ENCODE assay signal across 21 cellular contexts in the genomic region with DNA sequence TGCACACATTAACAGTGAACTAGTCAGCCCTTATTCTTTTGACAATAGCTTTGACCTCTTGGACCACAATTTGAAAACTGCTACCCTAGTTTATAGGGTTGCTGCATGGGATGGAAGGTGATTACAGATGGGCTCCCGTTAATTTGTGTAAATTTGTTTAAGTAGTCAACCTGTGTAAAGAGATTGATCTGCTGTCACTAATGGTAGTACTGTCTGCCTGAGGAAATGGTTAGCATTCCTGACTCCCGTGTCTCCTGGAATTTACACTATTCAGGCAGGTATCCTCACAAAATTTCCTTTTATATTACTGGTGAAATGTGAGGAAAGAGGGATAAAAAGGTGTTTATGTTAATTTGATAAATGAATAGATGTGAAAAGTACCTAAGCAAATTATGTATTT. TPM values are rescaled to one million over a fixed set of nuclear protein-coding genes. Genes with fewer than 3 reads are reported as not detected.
DNase-seq lines count a peak whose midpoint lies in the region; ATAC-seq and TF ChIP-seq lines count a peak whose summit lies in the region.
"Had no signal": no experiment of that assay in that cellular context is flagged by ENCODE, and none has a peak within 500 bp of the region (broad histone marks: within the 10 kb centered on the region; RNA-seq: fewer than 3 reads in every experiment).

No MANE protein-coding gene starts in this region.

- H3K56ac ChIP-seq in H9 (ENCODE audit: insufficient read length, low read depth, low read length), result no peak overlapping the region

- no peak overlapping the region for H2BK20ac ChIP-seq in H9 (ENCODE audit: low read depth, low read length, poor library complexity, severe bottlenecking)

- H3K36me3 Mint-ChIP-seq in Caco-2 (ENCODE audit: insufficient read depth, unreplicated experiment), result peaks cover 34% of the 10 kb centered on the region
- H3K36me3 Mint-ChIP-seq in H9 (ENCODE audit: insufficient read depth in 1 of 3, low read depth in 3 of 3), result peaks cover 5 to 41% (median 29%) of the 10 kb centered on the region in 3 experiments
- H3K36me3 Mint-ChIP-seq in WTC11, result peaks cover 18% of the 10 kb centered on the region
- H3K36me3 Mint-ChIP-seq in nephron progenitor cell (ENCODE audit: low read depth), result peaks cover 79% of the 10 kb centered on the region

- no peak overlapping the region for H4K91ac ChIP-seq in H9 (ENCODE audit: insufficient read length, low read depth, low read length)

- H3K23me2 ChIP-seq in H9 (ENCODE audit: insufficient read length, low read depth, low read length, poor library complexity, severe bottlenecking), result no peaks in the 10 kb centered on the region

- H3K27ac Mint-ChIP-seq in Caco-2 (ENCODE audit: unreplicated experiment), result peak overlapping the region; percentile 56
- peak overlapping the region in 2 of 3 experiments; percentile 20 to 60; a peak in 3 of 7 replicates for H3K27ac Mint-ChIP-seq in H9
- H3K27ac Mint-ChIP-seq in WTC11, result peak overlapping the region; percentile 34
- peak overlapping the region; percentile 3 for H3K27ac Mint-ChIP-seq in nephron progenitor cell

- no peak for DNase-seq in Caco-2
- no peak for DNase-seq in H9
- no peak for DNase-seq in WTC11 (ENCODE audit: low spot score)
- DNase-seq in nephron progenitor cell, result no peak
- DNase-seq: activated effector memory CD4-positive, alpha-beta T cell treated with anti-CD3 and anti-CD28 coated beads, Interleukin-2, amount 50 U/mL, for 16 hours; GDM1; kidney glomerular epithelial cell; NCI-H1048; NCI-H2081 treated with DMSO at 0.1 percent for 48 hours; NCI-H446; pancreas; Peyer's patch; right lobe of liver; stimulated activated CD4-positive, alpha-beta T cell treated with anti-CD3 and anti-CD28 coated beads, Interleukin-15, amount 100 ng/mL, for 24 hours had no signal

- POLR2A ChIA-PET in Caco-2 (lab: Charles Lee), result no interaction called here
- POLR2A ChIA-PET in WTC11 (lab: Charles Lee), result interaction anchor here (0.5 kb wide), 1 partner anchor 25 kb away, joined by 5 read pairs; no protein-coding TSS in a partner anchor

- intact Hi-C loops in Caco-2 (cut with micrococcal nuclease; ENCODE audit: unreplicated experiment), result no loop called here

- no peak overlapping the region for H2BK5ac ChIP-seq in H9 (ENCODE audit: insufficient read length, low read length)

- H3K27me3 Mint-ChIP-seq in Caco-2 (ENCODE audit: insufficient read depth, unreplicated experiment), result no peaks in the 10 kb centered on the region
- H3K27me3 Mint-ChIP-seq in H9 (ENCODE audit: low read depth), result no peaks in the 10 kb centered on the region
- H3K27me3 Mint-ChIP-seq in WTC11 (ENCODE audit: low read depth), result no peaks in the 10 kb centered on the region
- no peaks in the 10 kb centered on the region for H3K27me3 Mint-ChIP-seq in nephron progenitor cell (ENCODE audit: low read depth, poor library complexity)
- H3K27me3 Mint-ChIP-seq: brain had no signal

- no peak overlapping the region for H3K18ac ChIP-seq in H9 (ENCODE audit: insufficient read length, low read depth, low read length)

- H2AFZ ChIP-seq in H9 (ENCODE audit: low read length), result no peak overlapping the region

- no peak overlapping the region for H3K9ac ChIP-seq in H9 (ENCODE audit: extremely low read depth, insufficient read length, low read length)

- H3K79me2 ChIP-seq in H9 (ENCODE audit: insufficient read depth, low read length), result peaks cover 37% of the 10 kb centered on the region; the same call in 1 of the 2 replicates

- TF ChIP-seq CTCF in Caco-2 (IDR thresholded peaks at IDR 0.05; ENCODE audit: insufficient read depth in 1 of 2, low read depth in 1 of 2, low read length in 1 of 2, severe bottlenecking in 1 of 2, unreplicated experiment in 1 of 2) (no peak), H9 (conservative IDR thresholded peaks at IDR 0.05) (no peak), WTC11 (IDR thresholded peaks at IDR 0.05) (no peak), nephron progenitor cell (IDR thresholded peaks at IDR 0.05) (no peak)

- H2BK15ac ChIP-seq in H9 (ENCODE audit: low read depth, low read length), result no peak overlapping the region

- H3K4me3 Mint-ChIP-seq in Caco-2 (ENCODE audit: unreplicated experiment), result no peak overlapping the region
- H3K4me3 Mint-ChIP-seq in H9, result no peak overlapping the region
- no peak overlapping the region for H3K4me3 Mint-ChIP-seq in WTC11
- H3K4me3 Mint-ChIP-seq in nephron progenitor cell, result no peak overlapping the region
- H3K4me3 Mint-ChIP-seq: brain had no signal

- H4K5ac ChIP-seq in H9 (ENCODE audit: insufficient read length, low read depth, low read length), result no peak overlapping the region

- H3K4me1 Mint-ChIP-seq in Caco-2 (ENCODE audit: low read depth, unreplicated experiment) (peaks cover 12% of the 10 kb centered on the region), H9 (peaks cover 39 to 52% of the 10 kb centered on the region in 2 experiments), WTC11 (peaks cover 67% of the 10 kb centered on the region), nephron progenitor cell (peaks cover 12% of the 10 kb centered on the region)

- peaks cover 3% of the 10 kb centered on the region for H3K79me1 ChIP-seq in H9 (ENCODE audit: insufficient read depth, low read depth, low read length, poor library complexity, severe bottlenecking)

- no peak overlapping the region for H2AK5ac ChIP-seq in H9 (ENCODE audit: insufficient read length, low read length)

- no peak overlapping the region for H2BK120ac ChIP-seq in H9 (ENCODE audit: low read depth, low read length, poor library complexity, severe bottlenecking)

- H3K27me3 ChIP-seq in Caco-2 (replicated peaks; ENCODE audit: control insufficient read depth, insufficient read depth, low read length) (no peaks in the 10 kb centered on the region), H9 (ENCODE audit: insufficient read depth, low read length) (no peaks in the 10 kb centered on the region)
- H3K27me3 ChIP-seq: pancreas, Peyer's patch, right lobe of liver, SJSA1, vagina had no signal

- H3K9me3 Mint-ChIP-seq in Caco-2 (ENCODE audit: unreplicated experiment), result no peaks in the 10 kb centered on the region
- H3K9me3 Mint-ChIP-seq in H9, result no peaks in the 10 kb centered on the region
- H3K9me3 Mint-ChIP-seq in WTC11, result no peaks in the 10 kb centered on the region
- no peaks in the 10 kb centered on the region for H3K9me3 Mint-ChIP-seq in nephron progenitor cell

- no peaks in the 10 kb centered on the region for H3K36me3 ChIP-seq in Caco-2 (ENCODE audit: control insufficient read depth, insufficient read depth, low read length)
- H3K36me3 ChIP-seq: pancreas had no signal

- H3K4me3 ChIP-seq in Caco-2 (ENCODE audit: low read depth, low read length), result no peak overlapping the region
- H3K4me3 ChIP-seq: coronary artery, pancreas, Peyer's patch, right lobe of liver, SJSA1, vagina had no signal

- H4K8ac ChIP-seq in H9 (replicated peaks; ENCODE audit: insufficient read length, low read depth, low read length), result no peak overlapping the region

- no peak overlapping the region for H3K23ac ChIP-seq in H9 (ENCODE audit: insufficient read length, low read depth, low read length)

- no CpG with 5 or more reads among the region's 2 CpGs for WGBS in H9 (ENCODE audit: extremely low coverage, insufficient read length, low lambda C conversion rate)

- H3K9me3 ChIP-seq in Caco-2 (no peaks in the 10 kb centered on the region), H9 (ENCODE audit: control insufficient read depth, low read depth, low read length) (no peaks in the 10 kb centered on the region)
- H3K9me3 ChIP-seq: pancreas, Peyer's patch, right lobe of liver, SJSA1, vagina had no signal

- H3T11ph ChIP-seq in H9 (ENCODE audit: low read length), result no peak overlapping the region

- no peaks in the 10 kb centered on the region for H4K20me1 ChIP-seq in H9 (ENCODE audit: control insufficient read depth, insufficient read depth, insufficient read length)

- H3K27ac ChIP-seq in H9 (ENCODE audit: insufficient read length, low read depth, low read length), result no peak overlapping the region
- H3K27ac ChIP-seq: coronary artery, pancreas, Peyer's patch, right lobe of liver, SJSA1, vagina had no signal

- no peak overlapping the region for H3K14ac ChIP-seq in H9 (ENCODE audit: insufficient read depth, low read length)

- no TSS peak for BruUV-seq in Caco-2 (replicated peaks; lab: Mats Ljungman, UMichigan)

- no peak overlapping the region for H2BK12ac ChIP-seq in H9 (ENCODE audit: insufficient read length, low read depth, low read length)

- H3K4ac ChIP-seq in H9 (ENCODE audit: low read depth, low read length), result no peak overlapping the region

- peaks cover 24% of the 10 kb centered on the region for H3K4me1 ChIP-seq in Caco-2
- H3K4me1 ChIP-seq in H9 (ENCODE audit: insufficient read depth, low read length), result peaks cover 7% of the 10 kb centered on the region
- H3K4me1 ChIP-seq: SJSA1 had no signal

- ATAC-seq in WTC11, result peak; percentile 84
- ATAC-seq in GM18498 (IDR thresholded peaks at IDR 0.05; ENCODE audit: unreplicated experiment), result no peak
- ATAC-seq in HG02885 (IDR thresholded peaks at IDR 0.05; ENCODE audit: poor library complexity, unreplicated experiment), result no peak
- no peak for ATAC-seq in GM21576 (IDR thresholded peaks at IDR 0.05; ENCODE audit: unreplicated experiment)
- ATAC-seq: pancreas had no signal

- H3K4me2 ChIP-seq in H9 (ENCODE audit: insufficient read depth, insufficient read length, low read length), result peak overlapping the region; percentile 50

- CTCF ChIA-PET in Caco-2 (lab: Charles Lee) (no interaction called here), WTC11 (lab: Charles Lee) (interaction anchor here (2.2 kb wide), 1 partner anchor 10 kb away, joined by 5 read pairs; no protein-coding TSS in a partner anchor)

TF ChIP-seq in WTC11, 78 proteins besides CTCF, POLR2A, EP300 and RAD21 (continues in another document):
- TF ChIP-seq, protein P1, sequence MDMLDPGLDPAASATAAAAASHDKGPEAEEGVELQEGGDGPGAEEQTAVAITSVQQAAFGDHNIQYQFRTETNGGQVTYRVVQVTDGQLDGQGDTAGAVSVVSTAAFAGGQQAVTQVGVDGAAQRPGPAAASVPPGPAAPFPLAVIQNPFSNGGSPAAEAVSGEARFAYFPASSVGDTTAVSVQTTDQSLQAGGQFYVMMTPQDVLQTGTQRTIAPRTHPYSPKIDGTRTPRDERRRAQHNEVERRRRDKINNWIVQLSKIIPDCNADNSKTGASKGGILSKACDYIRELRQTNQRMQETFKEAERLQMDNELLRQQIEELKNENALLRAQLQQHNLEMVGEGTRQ (CRISPR knock-in tag; IDR thresholded peaks at IDR 0.05), result no peak
- no peak for TF ChIP-seq GABPB1 (CRISPR knock-in tag; IDR thresholded peaks at IDR 0.05)
- TF ChIP-seq, protein P2, sequence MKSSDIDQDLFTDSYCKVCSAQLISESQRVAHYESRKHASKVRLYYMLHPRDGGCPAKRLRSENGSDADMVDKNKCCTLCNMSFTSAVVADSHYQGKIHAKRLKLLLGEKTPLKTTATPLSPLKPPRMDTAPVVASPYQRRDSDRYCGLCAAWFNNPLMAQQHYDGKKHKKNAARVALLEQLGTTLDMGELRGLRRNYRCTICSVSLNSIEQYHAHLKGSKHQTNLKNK (CRISPR knock-in tag; IDR thresholded peaks at IDR 0.05), result no peak

RNA-seq across cellular contexts. Expression of a gene that starts 15.3 kb away (rescaled TPM):
- total RNA-seq in Caco-2 (2022) (5.6 and 6.9 TPM in 2 replicates), H9 (2021) (4.4 and 6.1 TPM in 2 replicates), WTC11 (2021) (2.3 to 4.3 TPM (median 3.1 TPM) in 3 replicates)

RNA-seq across cellular contexts. Expression of a gene that starts 49.6 kb away (rescaled TPM):
- total RNA-seq in Caco-2 (2022) (91.3 and 93.6 TPM in 2 replicates), H9 (2021) (123 and 132 TPM in 2 replicates), WTC11 (2021) (70.3 to 80.4 TPM (median 78.1 TPM) in 3 replicates)

Comparison
In these comparisons a context has a peak if more than half of its experiments do, and no peak if none do; other contexts are left out.
1. H3K27ac Mint-ChIP-seq: peak in every context shown above with its lines; median percentile 56 in Caco-2; 40 in H9; 34 in WTC11; 3 in nephron progenitor cell.